ENCODE assay signal across 8 cellular contexts in the genomic region with DNA sequence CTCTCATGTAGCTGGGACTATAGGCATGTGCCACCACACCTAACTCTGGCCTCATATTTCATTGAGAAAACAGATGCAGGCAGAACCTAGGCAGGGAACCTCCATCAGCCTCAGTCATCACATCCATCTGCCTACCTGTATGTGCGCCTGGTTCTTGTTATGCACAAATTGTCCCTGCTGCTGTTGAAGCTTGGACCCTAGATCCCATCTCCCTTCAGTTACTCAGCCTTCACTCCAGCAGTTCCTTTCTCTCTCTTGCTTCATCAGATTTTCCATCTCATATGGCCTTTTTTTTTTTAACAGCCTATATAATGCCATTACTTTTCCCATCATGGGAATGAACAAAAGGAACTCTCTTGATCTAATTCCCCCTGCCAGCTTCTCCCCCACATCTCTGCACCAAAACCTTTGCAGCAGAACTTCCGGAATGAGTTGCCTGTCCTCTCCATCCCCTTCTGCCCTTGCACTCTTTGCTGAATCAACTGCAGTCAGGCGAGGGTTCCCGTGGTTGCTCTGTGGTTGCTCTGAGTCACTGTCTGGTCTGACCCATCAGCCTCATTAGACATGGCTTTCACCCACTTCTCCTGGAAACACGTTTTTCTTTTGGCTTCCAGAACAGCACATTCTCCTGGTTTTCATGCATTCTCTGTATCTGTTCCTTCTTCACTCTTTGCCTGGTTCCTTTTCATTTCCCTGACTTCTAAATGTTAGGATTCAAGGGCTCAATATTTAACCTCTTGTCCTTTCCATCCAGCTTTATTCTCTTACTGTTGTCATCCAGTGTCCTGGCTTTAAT. TPM values are rescaled to one million over a fixed set of nuclear protein-coding genes. Genes with fewer than 3 reads are reported as not detected.
DNase-seq lines count a peak whose midpoint lies in the region; TF ChIP-seq lines count a peak whose summit lies in the region.

No MANE protein-coding gene starts in this region.

- H3K27me3 ChIP-seq in esophagus squamous epithelium = no peaks in the 10 kb centered on the region
- H3K27me3 ChIP-seq in trophoblast cell (ENCODE audit: insufficient read depth, low read length) = no peaks in the 10 kb centered on the region
- H3K27me3 ChIP-seq in tibial nerve = no peaks in the 10 kb centered on the region

- no peak overlapping the region for H2BK120ac ChIP-seq in trophoblast cell (ENCODE audit: insufficient read depth, low read length, poor library complexity)

- DNase-seq in GM04503 (ENCODE audit: low read depth) (peak; percentile 92), LHCN-M2 (ENCODE audit: low read depth) (peak; percentile 94), esophagus squamous epithelium (lab: John Stamatoyannopoulos, UW) (no peak), trophoblast cell (peak; percentile 42 to 47), tibial nerve (ENCODE audit: low spot score in 2 of 2) (peak in 1 of 2 donors; percentile 26), cortex of kidney (lab: John Stamatoyannopoulos, UW) (no peak), D341Med (ENCODE audit: low spot score) (no peak)
- DNase-seq in activated CD8-positive, alpha-beta memory T cell treated with anti-CD3 and anti-CD28 coated beads for 48 hours (ENCODE audit: low read depth in 2 of 3, low spot score in 2 of 3) = peak; percentile 30 to 55 (median 32)

- no peak overlapping the region for H2BK12ac ChIP-seq in trophoblast cell (ENCODE audit: low read length)

- H3K79me2 ChIP-seq in trophoblast cell (ENCODE audit: control insufficient read depth, insufficient read depth, low read length, poor library complexity) = peaks cover 2% of the 10 kb centered on the region

- intact Hi-C loops in esophagus squamous epithelium (cut with DNase I) = no loop called here

- peak in 1 of 2 donors; percentile 40 for TF ChIP-seq EP300 in tibial nerve (IDR thresholded peaks at IDR 0.05)

- peaks cover 2% of the 10 kb centered on the region for H3K79me1 ChIP-seq in trophoblast cell (ENCODE audit: low read length)

- no peak overlapping the region for H4K12ac ChIP-seq in trophoblast cell (ENCODE audit: low read depth, low read length)

- 22 to 30% methylated on average over 5 of the region's 5 CpGs for WGBS in esophagus squamous epithelium, 2 donors
- no CpG with 5 or more reads among the region's 5 CpGs for WGBS in trophoblast cell (ENCODE audit: extremely low coverage, insufficient coverage, insufficient read length)
- WGBS in tibial nerve, 2 donors = 32 to 38% methylated on average over 5 of the region's 5 CpGs

- H2AK5ac ChIP-seq in trophoblast cell (ENCODE audit: low read length) = no peak overlapping the region

- no peak overlapping the region for H3K9ac ChIP-seq in trophoblast cell (ENCODE audit: low read length)

- no peak for TF ChIP-seq CTCF in esophagus squamous epithelium (IDR thresholded peaks at IDR 0.05)
- TF ChIP-seq CTCF in tibial nerve (IDR thresholded peaks at IDR 0.05) = no peak

- no peak overlapping the region for H3K23ac ChIP-seq in trophoblast cell (ENCODE audit: low read length)

- H3K4me1 ChIP-seq in esophagus squamous epithelium (peaks cover 5 to 76% (median 29%) of the 10 kb centered on the region in 3 donors), trophoblast cell (ENCODE audit: control insufficient read depth in 1 of 2, insufficient read depth in 2 of 2, low read length in 2 of 2) (peaks cover 9% of the 10 kb centered on the region in 2 experiments), tibial nerve (peaks cover 0 to 17% (median 12%) of the 10 kb centered on the region in 4 donors)

- no peak overlapping the region for H2BK5ac ChIP-seq in trophoblast cell (ENCODE audit: low read depth, low read length, poor library complexity)

- no peak overlapping the region for H3K4ac ChIP-seq in trophoblast cell (ENCODE audit: low read depth, low read length)

- H3K9me3 ChIP-seq in esophagus squamous epithelium (no peaks in the 10 kb centered on the region), trophoblast cell (ENCODE audit: insufficient read depth, low read depth, low read length) (no peaks in the 10 kb centered on the region), tibial nerve (no peaks in the 10 kb centered on the region)

- TF ChIP-seq POLR2A in esophagus squamous epithelium (IDR thresholded peaks at IDR 0.05) = no peak
- TF ChIP-seq POLR2A in tibial nerve (IDR thresholded peaks at IDR 0.05) = no peak

- no peak overlapping the region for H4K91ac ChIP-seq in trophoblast cell (ENCODE audit: low read depth, low read length)

- H3K36me3 ChIP-seq in esophagus squamous epithelium (peaks cover 0 to 21% (median 0%) of the 10 kb centered on the region in 3 donors), trophoblast cell (ENCODE audit: control insufficient read depth in 1 of 2, insufficient read depth in 2 of 2, low read length in 2 of 2) (peaks cover 0 to 3% of the 10 kb centered on the region in 2 experiments), tibial nerve (peaks cover 0 to 9% (median 0%) of the 10 kb centered on the region in 3 donors)

- H3K4me2 ChIP-seq in trophoblast cell (ENCODE audit: low read length) = no peak overlapping the region

- H3K14ac ChIP-seq in trophoblast cell (ENCODE audit: low read length) = no peak overlapping the region

- no peak overlapping the region for H3K18ac ChIP-seq in trophoblast cell (ENCODE audit: low read length)

- no peak overlapping the region for H2AFZ ChIP-seq in trophoblast cell (ENCODE audit: insufficient read depth, low read length, poor library complexity)

- no peak overlapping the region for H4K8ac ChIP-seq in trophoblast cell (ENCODE audit: low read depth, low read length)

- H3K4me3 ChIP-seq in esophagus squamous epithelium = no peak overlapping the region
- no peak overlapping the region for H3K4me3 ChIP-seq in trophoblast cell (ENCODE audit: low read depth, low read length)
- no peak overlapping the region for H3K4me3 ChIP-seq in tibial nerve

- H3K27ac ChIP-seq in esophagus squamous epithelium (peak overlapping the region; percentile 40 to 90 (median 80)), trophoblast cell (ENCODE audit: low read depth, low read length) (peak overlapping the region; percentile 48), tibial nerve (peak overlapping the region in 3 of 4 donors; percentile 8 to 72 (median 36))

RNA-seq across cellular contexts. Expression of gene UBE4B, which starts 41.5 kb away (rescaled TPM):
- total RNA-seq in LHCN-M2 (2014; rRNA removed) = 24.7 and 27.6 TPM in 2 replicates
- 16.1 TPM for polyA plus RNA-seq in LHCN-M2 (2012)
- total RNA-seq in esophagus squamous epithelium = 10 to 100 TPM; 37.5 to 60.3 (median 51.3) TPM
- 43.2 and 44.4 TPM in 2 replicates for polyA plus RNA-seq in trophoblast cell (2013)
- total RNA-seq in tibial nerve = 10 to 100 TPM; 31.2 to 48.6 (median 44.0) TPM

Comparison
In these comparisons a context has a peak if more than half of its experiments do, and no peak if none do; other contexts are left out.
1. DNase-seq: peak in GM04503 (single experiment), LHCN-M2 (single experiment), activated CD8-positive, alpha-beta memory T cell treated with anti-CD3 and anti-CD28 coated beads for 48 hours (3 of 3) and trophoblast cell (2 of 2); none in esophagus squamous epithelium (single experiment), cortex of kidney (single experiment) and D341Med (single experiment).
2. Peak in every context shown above with its lines, with median percentiles within 50 percentile points of each other: H3K27ac ChIP-seq.